13 cellular contexts compared by ENCODE assay signal in the genomic region with DNA sequence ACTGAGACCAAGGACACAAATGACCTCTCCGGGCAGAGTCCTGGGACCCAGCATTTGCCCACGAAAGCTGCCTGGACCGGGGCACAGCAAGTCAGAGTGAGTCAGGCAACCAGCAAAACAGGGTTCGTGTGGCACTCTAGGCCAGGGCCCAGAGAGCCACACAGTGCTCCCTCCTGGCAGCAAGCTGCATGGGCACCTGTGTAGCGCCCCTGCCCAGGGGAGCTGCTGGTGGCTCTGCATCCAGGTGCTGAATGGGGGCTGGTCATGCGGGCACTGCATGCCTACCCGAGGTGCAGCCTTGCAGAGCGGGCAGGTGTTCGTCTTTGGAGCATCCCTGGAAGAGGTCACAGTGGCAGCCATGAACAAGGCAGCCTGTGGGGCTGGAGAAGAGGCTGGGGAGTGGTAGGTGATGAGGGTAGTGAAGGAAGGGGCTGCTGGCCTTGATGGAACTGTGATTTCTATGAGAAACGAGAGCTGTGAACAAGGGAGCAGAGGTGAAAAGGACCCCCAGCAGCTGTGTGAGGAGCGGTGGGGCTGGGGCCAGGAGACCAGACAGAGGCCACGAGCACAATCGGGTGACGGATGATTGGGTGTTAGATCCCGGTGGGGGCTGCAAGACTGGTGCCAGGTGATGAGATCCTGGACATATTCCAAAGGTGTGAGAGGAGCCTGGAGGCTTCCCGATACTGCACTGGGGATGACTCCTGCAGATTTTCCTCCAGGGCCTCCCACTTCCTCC.
DNase-seq lines count a peak whose midpoint lies in the region; ATAC-seq and TF ChIP-seq lines count a peak whose summit lies in the region.
"Had no signal": no experiment of that assay in that cellular context is flagged by ENCODE, and none has a peak within 500 bp of the region (broad histone marks: within the 10 kb centered on the region; RNA-seq: fewer than 3 reads in every experiment).

No MANE protein-coding gene starts in this region.

- peaks cover 4% of the 10 kb centered on the region for H3K4me1 Mint-ChIP-seq in progenitor cell of endocrine pancreas (ENCODE audit: low read depth)

- H3K27ac ChIP-seq in SK-N-SH (ENCODE audit: low read depth in 2 of 2, low read length in 1 of 2) (no peak overlapping the region), Karpas-422 (ENCODE audit: low read length) (no peak overlapping the region)
- H3K27ac ChIP-seq: heart right ventricle, SJCRH30, vagina had no signal

- DNase-seq in SK-N-SH (no peak), Karpas-422 (peak; percentile 55), ecto neural progenitor cell (ENCODE audit: low spot score) (peak; percentile 40), progenitor cell of endocrine pancreas (ENCODE audit: low spot score, unreplicated experiment) (no peak), LoVo (ENCODE audit: low spot score) (no peak), putamen (ENCODE audit: low spot score) (no peak), NCI-H146 treated with DMSO at 0.1 percent for 48 hours (lab: John Stamatoyannopoulos, UW; ENCODE audit: unreplicated experiment) (no peak)
- DNase-seq: heart right ventricle, NCI-H1048, NCI-H774, SJCRH30 had no signal

- CTCF ChIA-PET in SK-N-SH (lab: Yijun Ruan, JAX), result interaction anchor here (0.6 to 1.2 kb wide), 3 partner anchors 9 to 13 kb away, joined by 3 read pairs; no protein-coding TSS in a partner anchor

- no peak for TF ChIP-seq RAD21 in SK-N-SH (IDR thresholded peaks at IDR 0.05; ENCODE audit: low read length)

- H3K27me3 ChIP-seq in SK-N-SH (ENCODE audit: insufficient read depth) (no peaks in the 10 kb centered on the region), Karpas-422 (ENCODE audit: low read length) (no peaks in the 10 kb centered on the region)
- H3K27me3 ChIP-seq: heart right ventricle, SJCRH30, vagina had no signal

- H3K4me3 ChIP-seq in SK-N-SH (ENCODE audit: low read depth in 2 of 2, low read length in 1 of 2), result no peak overlapping the region
- no peak overlapping the region for H3K4me3 ChIP-seq in Karpas-422 (ENCODE audit: low read length)
- H3K4me3 ChIP-seq: heart right ventricle, SJCRH30, vagina had no signal

- TF ChIP-seq EP300 in SK-N-SH (IDR thresholded peaks at IDR 0.05; ENCODE audit: borderline replicate concordance in 1 of 2, low read depth in 1 of 2, low read length in 1 of 2), result no peak

- H3K4me1 ChIP-seq in SK-N-SH (ENCODE audit: control insufficient read depth in 1 of 2, insufficient read depth in 2 of 2, low read depth in 1 of 2, low read length in 1 of 2), result no peaks in the 10 kb centered on the region
- no peaks in the 10 kb centered on the region for H3K4me1 ChIP-seq in Karpas-422 (ENCODE audit: low read length)
- H3K4me1 ChIP-seq: SJCRH30, vagina had no signal

- H3K27me3 Mint-ChIP-seq in progenitor cell of endocrine pancreas, result no peaks in the 10 kb centered on the region

- H3K9ac ChIP-seq in SK-N-SH (no peak overlapping the region), Karpas-422 (ENCODE audit: low read length) (no peak overlapping the region)

- H4K20me1 ChIP-seq in SK-N-SH (ENCODE audit: insufficient read depth) (no peaks in the 10 kb centered on the region), Karpas-422 (ENCODE audit: insufficient read depth, low read depth, low read length) (no peaks in the 10 kb centered on the region)

- H3K9me3 Mint-ChIP-seq in progenitor cell of endocrine pancreas (ENCODE audit: low read depth), result no peaks in the 10 kb centered on the region

- no peak for TF ChIP-seq CTCF in SK-N-SH (IDR thresholded peaks at IDR 0.05)
- TF ChIP-seq CTCF in progenitor cell of endocrine pancreas (IDR thresholded peaks at IDR 0.05; ENCODE audit: unreplicated experiment), result no peak

- POLR2A ChIA-PET in SK-N-SH (lab: Yijun Ruan, JAX), result no interaction called here

- no peaks in the 10 kb centered on the region for H3K9me3 ChIP-seq in SK-N-SH
- no peaks in the 10 kb centered on the region for H3K9me3 ChIP-seq in Karpas-422 (ENCODE audit: low read length)
- H3K9me3 ChIP-seq: heart right ventricle, SJCRH30, vagina had no signal

- H3K27ac Mint-ChIP-seq in progenitor cell of endocrine pancreas, result peak overlapping the region; percentile 23

- peaks cover 19% of the 10 kb centered on the region for H3K36me3 Mint-ChIP-seq in progenitor cell of endocrine pancreas (ENCODE audit: insufficient read depth)

- H3K36me3 ChIP-seq in SK-N-SH (replicated peaks in 1 of 2; ENCODE audit: control insufficient read depth in 1 of 2, insufficient read depth in 2 of 2, low read length in 1 of 2) (peaks cover 4 to 37% of the 10 kb centered on the region in 2 experiments), Karpas-422 (ENCODE audit: insufficient read depth, low read length) (no peaks in the 10 kb centered on the region; the same call in 1 of the 2 replicates)

- H3K4me2 ChIP-seq in SK-N-SH (no peak overlapping the region), Karpas-422 (ENCODE audit: low read depth, low read length, poor library complexity, severe bottlenecking) (no peak overlapping the region)

- H2AFZ ChIP-seq in SK-N-SH (ENCODE audit: low read depth) (no peak overlapping the region), Karpas-422 (ENCODE audit: low read length) (no peak overlapping the region)

- H3K9me2 ChIP-seq in SK-N-SH (no peaks in the 10 kb centered on the region), Karpas-422 (replicated peaks; ENCODE audit: insufficient read depth, low read length) (no peaks in the 10 kb centered on the region)

- WGBS in SK-N-SH (ENCODE audit: low lambda C conversion rate), result 100% methylated on average over 8 of the region's 16 CpGs

- no peaks in the 10 kb centered on the region for H3K79me2 ChIP-seq in SK-N-SH (ENCODE audit: insufficient read depth)
- peaks cover 5% of the 10 kb centered on the region; the same call in 1 of the 2 replicates for H3K79me2 ChIP-seq in Karpas-422 (ENCODE audit: low read length)

- H3K4me3 Mint-ChIP-seq in progenitor cell of endocrine pancreas (ENCODE audit: low read depth), result no peak overlapping the region

- H3F3A ChIP-seq in SK-N-SH (replicated peaks; ENCODE audit: insufficient read depth), result no peaks in the 10 kb centered on the region

- peak; percentile 53 for ATAC-seq in SK-N-SH treated with all-trans-retinoic acid at 6 μM for 48 hours

TF ChIP-seq in SK-N-SH treated with all-trans-retinoic acid at 6 μM for 48 hours, 23 proteins besides CTCF, POLR2A, EP300 and RAD21 (continues in another document):
- no peak for TF ChIP-seq ARNTL (CRISPR knock-in tag; IDR thresholded peaks at IDR 0.05; ENCODE audit: borderline replicate concordance, low read depth)
- TF ChIP-seq, protein P1, sequence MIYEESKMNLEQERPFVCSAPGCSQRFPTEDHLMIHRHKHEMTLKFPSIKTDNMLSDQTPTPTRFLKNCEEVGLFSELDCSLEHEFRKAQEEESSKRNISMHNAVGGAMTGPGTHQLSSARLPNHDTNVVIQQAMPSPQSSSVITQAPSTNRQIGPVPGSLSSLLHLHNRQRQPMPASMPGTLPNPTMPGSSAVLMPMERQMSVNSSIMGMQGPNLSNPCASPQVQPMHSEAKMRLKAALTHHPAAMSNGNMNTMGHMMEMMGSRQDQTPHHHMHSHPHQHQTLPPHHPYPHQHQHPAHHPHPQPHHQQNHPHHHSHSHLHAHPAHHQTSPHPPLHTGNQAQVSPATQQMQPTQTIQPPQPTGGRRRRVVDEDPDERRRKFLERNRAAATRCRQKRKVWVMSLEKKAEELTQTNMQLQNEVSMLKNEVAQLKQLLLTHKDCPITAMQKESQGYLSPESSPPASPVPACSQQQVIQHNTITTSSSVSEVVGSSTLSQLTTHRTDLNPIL (CRISPR knock-in tag; IDR thresholded peaks at IDR 0.05; ENCODE audit: low read depth), result no peak
- TF ChIP-seq, protein P2, sequence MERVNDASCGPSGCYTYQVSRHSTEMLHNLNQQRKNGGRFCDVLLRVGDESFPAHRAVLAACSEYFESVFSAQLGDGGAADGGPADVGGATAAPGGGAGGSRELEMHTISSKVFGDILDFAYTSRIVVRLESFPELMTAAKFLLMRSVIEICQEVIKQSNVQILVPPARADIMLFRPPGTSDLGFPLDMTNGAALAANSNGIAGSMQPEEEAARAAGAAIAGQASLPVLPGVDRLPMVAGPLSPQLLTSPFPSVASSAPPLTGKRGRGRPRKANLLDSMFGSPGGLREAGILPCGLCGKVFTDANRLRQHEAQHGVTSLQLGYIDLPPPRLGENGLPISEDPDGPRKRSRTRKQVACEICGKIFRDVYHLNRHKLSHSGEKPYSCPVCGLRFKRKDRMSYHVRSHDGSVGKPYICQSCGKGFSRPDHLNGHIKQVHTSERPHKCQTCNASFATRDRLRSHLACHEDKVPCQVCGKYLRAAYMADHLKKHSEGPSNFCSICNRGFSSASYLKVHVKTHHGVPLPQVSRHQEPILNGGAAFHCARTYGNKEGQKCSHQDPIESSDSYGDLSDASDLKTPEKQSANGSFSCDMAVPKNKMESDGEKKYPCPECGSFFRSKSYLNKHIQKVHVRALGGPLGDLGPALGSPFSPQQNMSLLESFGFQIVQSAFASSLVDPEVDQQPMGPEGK (CRISPR knock-in tag; IDR thresholded peaks at IDR 0.05; ENCODE audit: borderline replicate concordance), result no peak

TF ChIP-seq in SK-N-SH, 30 proteins besides CTCF, POLR2A, EP300 and RAD21:
- TF ChIP-seq, protein P3, sequence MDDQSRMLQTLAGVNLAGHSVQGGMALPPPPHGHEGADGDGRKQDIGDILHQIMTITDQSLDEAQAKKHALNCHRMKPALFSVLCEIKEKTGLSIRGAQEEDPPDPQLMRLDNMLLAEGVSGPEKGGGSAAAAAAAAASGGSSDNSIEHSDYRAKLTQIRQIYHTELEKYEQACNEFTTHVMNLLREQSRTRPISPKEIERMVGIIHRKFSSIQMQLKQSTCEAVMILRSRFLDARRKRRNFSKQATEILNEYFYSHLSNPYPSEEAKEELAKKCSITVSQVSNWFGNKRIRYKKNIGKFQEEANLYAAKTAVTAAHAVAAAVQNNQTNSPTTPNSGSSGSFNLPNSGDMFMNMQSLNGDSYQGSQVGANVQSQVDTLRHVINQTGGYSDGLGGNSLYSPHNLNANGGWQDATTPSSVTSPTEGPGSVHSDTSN (IDR thresholded peaks at IDR 0.05), result no peak

Comparison
In these comparisons a context has a peak if more than half of its experiments do, and no peak if none do; other contexts are left out.
1. DNase-seq: peak in Karpas-422 (single experiment) and ecto neural progenitor cell (single experiment); none in SK-N-SH (single experiment), progenitor cell of endocrine pancreas (single experiment), LoVo (single experiment), putamen (single experiment) and NCI-H146 treated with DMSO at 0.1 percent for 48 hours (single experiment).